1 cellular context compared by ENCODE assay signal in genomic region chr1:205492774-205493173, GRCh38.
TF ChIP-seq lines count a peak whose summit lies in the region.

No MANE protein-coding gene starts in this region.

TF ChIP-seq in SK-N-SH, 30 proteins besides CTCF, POLR2A, EP300 and RAD21 (continued from another document):
- TF ChIP-seq IRF3 (IDR thresholded peaks at IDR 0.05; ENCODE audit: low read depth, low read length) (no peak), NFIC (IDR thresholded peaks at IDR 0.05; ENCODE audit: borderline replicate concordance) (no peak), REST (IDR thresholded peaks at IDR 0.05; ENCODE audit: low read depth, low read length) (no peak), FOXM1 (IDR thresholded peaks at IDR 0.05; ENCODE audit: low read depth) (no peak), RXRA (IDR thresholded peaks at IDR 0.05; ENCODE audit: borderline replicate concordance, low read depth) (no peak), POLR2AphosphoS5 (IDR thresholded peaks at IDR 0.05; ENCODE audit: low read depth, low read length) (no peak), SMC3 (IDR thresholded peaks at IDR 0.05; ENCODE audit: low read depth, low read length) (no peak), GATA2 (CRISPR knock-in tag; IDR thresholded peaks at IDR 0.05) (no peak), JUND (IDR thresholded peaks at IDR 0.05) (no peak), MAX (IDR thresholded peaks at IDR 0.05; ENCODE audit: low read depth) (no peak), USF1 (IDR thresholded peaks at IDR 0.05; ENCODE audit: borderline replicate concordance, low read depth) (no peak), TCF12 (IDR thresholded peaks at IDR 0.05) (no peak), MXI1 (IDR thresholded peaks at IDR 0.05; ENCODE audit: low read depth, low read length) (no peak), YY1 (IDR thresholded peaks at IDR 0.05; ENCODE audit: low read depth) (no peak), MEF2A (IDR thresholded peaks at IDR 0.05; ENCODE audit: borderline replicate concordance, low read depth) (no peak), RCOR1 (IDR thresholded peaks at IDR 0.05; ENCODE audit: low read length) (no peak)
- TF ChIP-seq, protein P1, sequence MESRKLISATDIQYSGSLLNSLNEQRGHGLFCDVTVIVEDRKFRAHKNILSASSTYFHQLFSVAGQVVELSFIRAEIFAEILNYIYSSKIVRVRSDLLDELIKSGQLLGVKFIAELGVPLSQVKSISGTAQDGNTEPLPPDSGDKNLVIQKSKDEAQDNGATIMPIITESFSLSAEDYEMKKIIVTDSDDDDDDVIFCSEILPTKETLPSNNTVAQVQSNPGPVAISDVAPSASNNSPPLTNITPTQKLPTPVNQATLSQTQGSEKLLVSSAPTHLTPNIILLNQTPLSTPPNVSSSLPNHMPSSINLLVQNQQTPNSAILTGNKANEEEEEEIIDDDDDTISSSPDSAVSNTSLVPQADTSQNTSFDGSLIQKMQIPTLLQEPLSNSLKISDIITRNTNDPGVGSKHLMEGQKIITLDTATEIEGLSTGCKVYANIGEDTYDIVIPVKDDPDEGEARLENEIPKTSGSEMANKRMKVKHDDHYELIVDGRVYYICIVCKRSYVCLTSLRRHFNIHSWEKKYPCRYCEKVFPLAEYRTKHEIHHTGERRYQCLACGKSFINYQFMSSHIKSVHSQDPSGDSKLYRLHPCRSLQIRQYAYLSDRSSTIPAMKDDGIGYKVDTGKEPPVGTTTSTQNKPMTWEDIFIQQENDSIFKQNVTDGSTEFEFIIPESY (IDR thresholded peaks at IDR 0.05; ENCODE audit: borderline replicate concordance, low read depth) = no peak
